ENCODE assay signal across 1 cellular context in the genomic region with DNA sequence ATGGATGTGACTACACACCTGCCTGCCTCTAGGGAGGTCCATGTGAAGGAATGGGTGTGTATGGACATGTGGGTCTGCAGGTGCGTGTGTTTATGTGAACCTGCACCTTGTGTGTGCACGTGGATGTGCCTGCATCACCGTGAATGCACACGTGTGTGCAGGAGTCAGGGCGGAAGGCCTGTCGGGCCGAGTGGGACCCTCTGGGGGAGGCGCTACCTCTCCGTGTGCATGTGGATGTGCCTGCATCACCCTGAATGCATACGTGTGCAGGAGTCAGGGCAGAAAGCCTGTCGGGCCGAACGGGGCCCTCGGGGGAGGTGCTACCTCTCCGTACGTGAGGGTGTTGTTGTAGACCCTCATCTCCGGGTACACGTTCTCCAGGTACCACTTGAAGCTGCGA.
TF ChIP-seq lines count a peak whose summit lies in the region.

No MANE protein-coding gene starts in this region.

TF ChIP-seq in HepG2, 621 proteins besides CTCF, POLR2A, EP300 and RAD21:
- no peak for TF ChIP-seq CBX5 (CRISPR knock-in tag; IDR thresholded peaks at IDR 0.05; ENCODE audit: borderline replicate concordance)
- no peak for TF ChIP-seq ZZZ3 (CRISPR knock-in tag; IDR thresholded peaks at IDR 0.05; ENCODE audit: borderline replicate concordance)
- TF ChIP-seq NPAS2 (CRISPR knock-in tag; IDR thresholded peaks at IDR 0.05; ENCODE audit: borderline replicate concordance) = no peak
- TF ChIP-seq, protein P1, sequence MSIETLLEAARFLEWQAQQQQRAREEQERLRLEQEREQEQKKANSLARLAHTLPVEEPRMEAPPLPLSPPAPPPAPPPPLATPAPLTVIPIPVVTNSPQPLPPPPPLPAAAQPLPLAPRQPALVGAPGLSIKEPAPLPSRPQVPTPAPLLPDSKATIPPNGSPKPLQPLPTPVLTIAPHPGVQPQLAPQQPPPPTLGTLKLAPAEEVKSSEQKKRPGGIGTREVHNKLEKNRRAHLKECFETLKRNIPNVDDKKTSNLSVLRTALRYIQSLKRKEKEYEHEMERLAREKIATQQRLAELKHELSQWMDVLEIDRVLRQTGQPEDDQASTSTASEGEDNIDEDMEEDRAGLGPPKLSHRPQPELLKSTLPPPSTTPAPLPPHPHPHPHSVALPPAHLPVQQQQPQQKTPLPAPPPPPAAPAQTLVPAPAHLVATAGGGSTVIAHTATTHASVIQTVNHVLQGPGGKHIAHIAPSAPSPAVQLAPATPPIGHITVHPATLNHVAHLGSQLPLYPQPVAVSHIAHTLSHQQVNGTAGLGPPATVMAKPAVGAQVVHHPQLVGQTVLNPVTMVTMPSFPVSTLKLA (IDR thresholded peaks at IDR 0.05) = peak; percentile 97
